In the genomic region with DNA sequence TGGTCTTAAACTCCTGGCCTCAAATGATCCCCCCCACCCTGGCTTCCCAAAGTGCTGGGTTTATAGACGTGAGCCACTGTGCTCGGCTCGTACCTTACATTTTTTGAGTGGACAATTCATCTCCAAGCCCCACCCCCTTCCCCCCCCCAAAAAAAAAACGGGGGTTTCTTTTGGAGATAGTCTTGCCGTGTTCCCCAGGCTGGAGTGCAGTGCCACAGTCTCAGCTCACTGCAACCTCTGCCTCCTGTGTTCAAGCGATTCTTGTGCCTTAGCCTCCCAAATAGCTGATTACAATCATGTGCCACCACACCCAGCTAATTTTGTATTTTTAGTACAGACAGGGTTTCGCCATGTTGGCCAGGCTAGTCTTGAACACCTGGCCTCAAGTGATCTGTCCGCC, we compare ENCODE assay signal across 1 cellular context.
TF ChIP-seq lines count a peak whose summit lies in the region.

No MANE protein-coding gene starts in this region.

TF ChIP-seq in K562, 482 proteins besides CTCF, POLR2A, EP300 and RAD21:
- no peak for TF ChIP-seq NCOA2 (IDR thresholded peaks at IDR 0.05; ENCODE audit: partially characterized antibody in 2 of 2)
- TF ChIP-seq, protein P1, sequence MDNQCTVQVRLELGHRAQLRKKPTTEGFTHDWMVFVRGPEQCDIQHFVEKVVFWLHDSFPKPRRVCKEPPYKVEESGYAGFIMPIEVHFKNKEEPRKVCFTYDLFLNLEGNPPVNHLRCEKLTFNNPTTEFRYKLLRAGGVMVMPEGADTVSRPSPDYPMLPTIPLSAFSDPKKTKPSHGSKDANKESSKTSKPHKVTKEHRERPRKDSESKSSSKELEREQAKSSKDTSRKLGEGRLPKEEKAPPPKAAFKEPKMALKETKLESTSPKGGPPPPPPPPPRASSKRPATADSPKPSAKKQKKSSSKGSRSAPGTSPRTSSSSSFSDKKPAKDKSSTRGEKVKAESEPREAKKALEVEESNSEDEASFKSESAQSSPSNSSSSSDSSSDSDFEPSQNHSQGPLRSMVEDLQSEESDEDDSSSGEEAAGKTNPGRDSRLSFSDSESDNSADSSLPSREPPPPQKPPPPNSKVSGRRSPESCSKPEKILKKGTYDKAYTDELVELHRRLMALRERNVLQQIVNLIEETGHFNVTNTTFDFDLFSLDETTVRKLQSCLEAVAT (IDR thresholded peaks at IDR 0.05): no peak
- no peak for TF ChIP-seq MCM7 (IDR thresholded peaks at IDR 0.05)
- TF ChIP-seq, protein P2, sequence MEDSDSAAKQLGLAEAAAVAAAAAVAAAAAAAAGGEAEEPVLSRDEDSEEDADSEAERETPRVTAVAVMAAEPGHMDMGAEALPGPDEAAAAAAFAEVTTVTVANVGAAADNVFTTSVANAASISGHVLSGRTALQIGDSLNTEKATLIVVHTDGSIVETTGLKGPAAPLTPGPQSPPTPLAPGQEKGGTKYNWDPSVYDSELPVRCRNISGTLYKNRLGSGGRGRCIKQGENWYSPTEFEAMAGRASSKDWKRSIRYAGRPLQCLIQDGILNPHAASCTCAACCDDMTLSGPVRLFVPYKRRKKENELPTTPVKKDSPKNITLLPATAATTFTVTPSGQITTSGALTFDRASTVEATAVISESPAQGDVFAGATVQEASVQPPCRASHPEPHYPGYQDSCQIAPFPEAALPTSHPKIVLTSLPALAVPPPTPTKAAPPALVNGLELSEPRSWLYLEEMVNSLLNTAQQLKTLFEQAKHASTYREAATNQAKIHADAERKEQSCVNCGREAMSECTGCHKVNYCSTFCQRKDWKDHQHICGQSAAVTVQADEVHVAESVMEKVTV (CRISPR knock-in tag; IDR thresholded peaks at IDR 0.05): no peak
- no peak for TF ChIP-seq ZKSCAN3 (CRISPR knock-in tag; IDR thresholded peaks at IDR 0.05)
- TF ChIP-seq, protein P3, sequence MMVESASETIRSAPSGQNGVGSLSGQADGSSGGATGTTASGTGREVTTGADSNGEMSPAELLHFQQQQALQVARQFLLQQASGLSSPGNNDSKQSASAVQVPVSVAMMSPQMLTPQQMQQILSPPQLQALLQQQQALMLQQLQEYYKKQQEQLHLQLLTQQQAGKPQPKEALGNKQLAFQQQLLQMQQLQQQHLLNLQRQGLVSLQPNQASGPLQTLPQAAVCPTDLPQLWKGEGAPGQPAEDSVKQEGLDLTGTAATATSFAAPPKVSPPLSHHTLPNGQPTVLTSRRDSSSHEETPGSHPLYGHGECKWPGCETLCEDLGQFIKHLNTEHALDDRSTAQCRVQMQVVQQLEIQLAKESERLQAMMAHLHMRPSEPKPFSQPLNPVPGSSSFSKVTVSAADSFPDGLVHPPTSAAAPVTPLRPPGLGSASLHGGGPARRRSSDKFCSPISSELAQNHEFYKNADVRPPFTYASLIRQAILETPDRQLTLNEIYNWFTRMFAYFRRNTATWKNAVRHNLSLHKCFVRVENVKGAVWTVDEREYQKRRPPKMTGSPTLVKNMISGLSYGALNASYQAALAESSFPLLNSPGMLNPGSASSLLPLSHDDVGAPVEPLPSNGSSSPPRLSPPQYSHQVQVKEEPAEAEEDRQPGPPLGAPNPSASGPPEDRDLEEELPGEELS (CRISPR knock-in tag; IDR thresholded peaks at IDR 0.05; ENCODE audit: borderline replicate concordance): no peak
- TF ChIP-seq LCOR (CRISPR knock-in tag; IDR thresholded peaks at IDR 0.05): no peak
- TF ChIP-seq PCBP1 (IDR thresholded peaks at IDR 0.05; ENCODE audit: low read depth, low read length, poor library complexity, severe bottlenecking): no peak
- TF ChIP-seq, protein P4, sequence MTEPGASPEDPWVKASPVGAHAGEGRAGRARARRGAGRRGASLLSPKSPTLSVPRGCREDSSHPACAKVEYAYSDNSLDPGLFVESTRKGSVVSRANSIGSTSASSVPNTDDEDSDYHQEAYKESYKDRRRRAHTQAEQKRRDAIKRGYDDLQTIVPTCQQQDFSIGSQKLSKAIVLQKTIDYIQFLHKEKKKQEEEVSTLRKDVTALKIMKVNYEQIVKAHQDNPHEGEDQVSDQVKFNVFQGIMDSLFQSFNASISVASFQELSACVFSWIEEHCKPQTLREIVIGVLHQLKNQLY (CRISPR knock-in tag; conservative IDR thresholded peaks at IDR 0.05): no peak
- no peak for TF ChIP-seq JUN (IDR thresholded peaks at IDR 0.05; ENCODE audit: borderline replicate concordance, low read depth, low read length)
- TF ChIP-seq JUN (CRISPR knock-in tag; IDR thresholded peaks at IDR 0.05; ENCODE audit: borderline replicate concordance): no peak
- 0 out of 2 replicates have a peak, but pooled peaks have one; percentile 15 for TF ChIP-seq SMARCA4 (IDR thresholded peaks at IDR 0.05)
- TF ChIP-seq SNRNP70 (optimal IDR thresholded peaks at IDR 0.05; ENCODE audit: low read depth, low read length): no peak
- TF ChIP-seq, protein P5, sequence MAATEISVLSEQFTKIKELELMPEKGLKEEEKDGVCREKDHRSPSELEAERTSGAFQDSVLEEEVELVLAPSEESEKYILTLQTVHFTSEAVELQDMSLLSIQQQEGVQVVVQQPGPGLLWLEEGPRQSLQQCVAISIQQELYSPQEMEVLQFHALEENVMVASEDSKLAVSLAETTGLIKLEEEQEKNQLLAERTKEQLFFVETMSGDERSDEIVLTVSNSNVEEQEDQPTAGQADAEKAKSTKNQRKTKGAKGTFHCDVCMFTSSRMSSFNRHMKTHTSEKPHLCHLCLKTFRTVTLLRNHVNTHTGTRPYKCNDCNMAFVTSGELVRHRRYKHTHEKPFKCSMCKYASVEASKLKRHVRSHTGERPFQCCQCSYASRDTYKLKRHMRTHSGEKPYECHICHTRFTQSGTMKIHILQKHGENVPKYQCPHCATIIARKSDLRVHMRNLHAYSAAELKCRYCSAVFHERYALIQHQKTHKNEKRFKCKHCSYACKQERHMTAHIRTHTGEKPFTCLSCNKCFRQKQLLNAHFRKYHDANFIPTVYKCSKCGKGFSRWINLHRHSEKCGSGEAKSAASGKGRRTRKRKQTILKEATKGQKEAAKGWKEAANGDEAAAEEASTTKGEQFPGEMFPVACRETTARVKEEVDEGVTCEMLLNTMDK (IDR thresholded peaks at IDR 0.05; ENCODE audit: borderline replicate concordance, insufficient read depth, low read depth, low read length, poor library complexity, severe bottlenecking): no peak
- TF ChIP-seq POLR2B (IDR thresholded peaks at IDR 0.05; ENCODE audit: low read depth, partially characterized antibody): no peak
- TF ChIP-seq, protein P6, sequence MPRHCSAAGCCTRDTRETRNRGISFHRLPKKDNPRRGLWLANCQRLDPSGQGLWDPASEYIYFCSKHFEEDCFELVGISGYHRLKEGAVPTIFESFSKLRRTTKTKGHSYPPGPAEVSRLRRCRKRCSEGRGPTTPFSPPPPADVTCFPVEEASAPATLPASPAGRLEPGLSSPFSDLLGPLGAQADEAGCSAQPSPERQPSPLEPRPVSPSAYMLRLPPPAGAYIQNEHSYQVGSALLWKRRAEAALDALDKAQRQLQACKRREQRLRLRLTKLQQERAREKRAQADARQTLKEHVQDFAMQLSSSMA (CRISPR knock-in tag; IDR thresholded peaks at IDR 0.05): no peak
- TF ChIP-seq, protein P7, sequence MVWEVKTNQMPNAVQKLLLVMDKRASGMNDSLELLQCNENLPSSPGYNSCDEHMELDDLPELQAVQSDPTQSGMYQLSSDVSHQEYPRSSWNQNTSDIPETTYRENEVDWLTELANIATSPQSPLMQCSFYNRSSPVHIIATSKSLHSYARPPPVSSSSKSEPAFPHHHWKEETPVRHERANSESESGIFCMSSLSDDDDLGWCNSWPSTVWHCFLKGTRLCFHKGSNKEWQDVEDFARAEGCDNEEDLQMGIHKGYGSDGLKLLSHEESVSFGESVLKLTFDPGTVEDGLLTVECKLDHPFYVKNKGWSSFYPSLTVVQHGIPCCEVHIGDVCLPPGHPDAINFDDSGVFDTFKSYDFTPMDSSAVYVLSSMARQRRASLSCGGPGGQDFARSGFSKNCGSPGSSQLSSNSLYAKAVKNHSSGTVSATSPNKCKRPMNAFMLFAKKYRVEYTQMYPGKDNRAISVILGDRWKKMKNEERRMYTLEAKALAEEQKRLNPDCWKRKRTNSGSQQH (CRISPR knock-in tag; IDR thresholded peaks at IDR 0.05): no peak
- no peak for TF ChIP-seq NBN (IDR thresholded peaks at IDR 0.05; ENCODE audit: low read depth)
- TF ChIP-seq ARID1B (IDR thresholded peaks at IDR 0.05): peak; percentile 23; the same call in 1 of the 2 replicates
- TF ChIP-seq, protein P8, sequence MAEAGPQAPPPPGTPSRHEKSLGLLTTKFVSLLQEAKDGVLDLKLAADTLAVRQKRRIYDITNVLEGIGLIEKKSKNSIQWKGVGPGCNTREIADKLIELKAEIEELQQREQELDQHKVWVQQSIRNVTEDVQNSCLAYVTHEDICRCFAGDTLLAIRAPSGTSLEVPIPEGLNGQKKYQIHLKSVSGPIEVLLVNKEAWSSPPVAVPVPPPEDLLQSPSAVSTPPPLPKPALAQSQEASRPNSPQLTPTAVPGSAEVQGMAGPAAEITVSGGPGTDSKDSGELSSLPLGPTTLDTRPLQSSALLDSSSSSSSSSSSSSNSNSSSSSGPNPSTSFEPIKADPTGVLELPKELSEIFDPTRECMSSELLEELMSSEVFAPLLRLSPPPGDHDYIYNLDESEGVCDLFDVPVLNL (CRISPR knock-in tag; IDR thresholded peaks at IDR 0.05; ENCODE audit: low read depth): no peak
- TF ChIP-seq U2AF1 (optimal IDR thresholded peaks at IDR 0.05; ENCODE audit: low read depth, low read length): no peak
- peak; percentile 21; the same call in 1 of the 2 replicates for TF ChIP-seq DPF2 (IDR thresholded peaks at IDR 0.05)
- TF ChIP-seq TAF9B (IDR thresholded peaks at IDR 0.05; ENCODE audit: partially characterized antibody): no peak
- no peak for TF ChIP-seq ESRRB (CRISPR knock-in tag; IDR thresholded peaks at IDR 0.05; ENCODE audit: borderline replicate concordance)
- TF ChIP-seq MECOM (CRISPR knock-in tag; IDR thresholded peaks at IDR 0.05): no peak
- TF ChIP-seq HIVEP1 (CRISPR knock-in tag; IDR thresholded peaks at IDR 0.05): no peak
- TF ChIP-seq, protein P9, sequence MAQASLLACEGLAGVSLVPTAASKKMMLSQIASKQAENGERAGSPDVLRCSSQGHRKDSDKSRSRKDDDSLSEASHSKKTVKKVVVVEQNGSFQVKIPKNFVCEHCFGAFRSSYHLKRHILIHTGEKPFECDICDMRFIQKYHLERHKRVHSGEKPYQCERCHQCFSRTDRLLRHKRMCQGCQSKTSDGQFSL (CRISPR knock-in tag; IDR thresholded peaks at IDR 0.05): peak; percentile 82; the same call in 1 of the 2 replicates
- TF ChIP-seq, protein P9 (tag; IDR thresholded peaks at IDR 0.05): peak in 1 of 2 experiments; percentile 78; a peak in 2 of 4 replicates
- no peak for TF ChIP-seq NR3C1 (CRISPR knock-in tag; IDR thresholded peaks at IDR 0.05)
- no peak for TF ChIP-seq MAFG (tag; conservative IDR thresholded peaks at IDR 0.05)
- no peak for TF ChIP-seq SRSF3 (IDR thresholded peaks at IDR 0.05; ENCODE audit: insufficient read depth, low read length)
- TF ChIP-seq, protein P10, sequence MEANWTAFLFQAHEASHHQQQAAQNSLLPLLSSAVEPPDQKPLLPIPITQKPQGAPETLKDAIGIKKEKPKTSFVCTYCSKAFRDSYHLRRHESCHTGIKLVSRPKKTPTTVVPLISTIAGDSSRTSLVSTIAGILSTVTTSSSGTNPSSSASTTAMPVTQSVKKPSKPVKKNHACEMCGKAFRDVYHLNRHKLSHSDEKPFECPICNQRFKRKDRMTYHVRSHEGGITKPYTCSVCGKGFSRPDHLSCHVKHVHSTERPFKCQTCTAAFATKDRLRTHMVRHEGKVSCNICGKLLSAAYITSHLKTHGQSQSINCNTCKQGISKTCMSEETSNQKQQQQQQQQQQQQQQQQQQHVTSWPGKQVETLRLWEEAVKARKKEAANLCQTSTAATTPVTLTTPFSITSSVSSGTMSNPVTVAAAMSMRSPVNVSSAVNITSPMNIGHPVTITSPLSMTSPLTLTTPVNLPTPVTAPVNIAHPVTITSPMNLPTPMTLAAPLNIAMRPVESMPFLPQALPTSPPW (CRISPR knock-in tag; IDR thresholded peaks at IDR 0.05): peak; percentile 75
- TF ChIP-seq KDM4B (IDR thresholded peaks at IDR 0.05; ENCODE audit: borderline replicate concordance in 2 of 2, low read depth in 1 of 2): no peak
- TF ChIP-seq, protein P11, sequence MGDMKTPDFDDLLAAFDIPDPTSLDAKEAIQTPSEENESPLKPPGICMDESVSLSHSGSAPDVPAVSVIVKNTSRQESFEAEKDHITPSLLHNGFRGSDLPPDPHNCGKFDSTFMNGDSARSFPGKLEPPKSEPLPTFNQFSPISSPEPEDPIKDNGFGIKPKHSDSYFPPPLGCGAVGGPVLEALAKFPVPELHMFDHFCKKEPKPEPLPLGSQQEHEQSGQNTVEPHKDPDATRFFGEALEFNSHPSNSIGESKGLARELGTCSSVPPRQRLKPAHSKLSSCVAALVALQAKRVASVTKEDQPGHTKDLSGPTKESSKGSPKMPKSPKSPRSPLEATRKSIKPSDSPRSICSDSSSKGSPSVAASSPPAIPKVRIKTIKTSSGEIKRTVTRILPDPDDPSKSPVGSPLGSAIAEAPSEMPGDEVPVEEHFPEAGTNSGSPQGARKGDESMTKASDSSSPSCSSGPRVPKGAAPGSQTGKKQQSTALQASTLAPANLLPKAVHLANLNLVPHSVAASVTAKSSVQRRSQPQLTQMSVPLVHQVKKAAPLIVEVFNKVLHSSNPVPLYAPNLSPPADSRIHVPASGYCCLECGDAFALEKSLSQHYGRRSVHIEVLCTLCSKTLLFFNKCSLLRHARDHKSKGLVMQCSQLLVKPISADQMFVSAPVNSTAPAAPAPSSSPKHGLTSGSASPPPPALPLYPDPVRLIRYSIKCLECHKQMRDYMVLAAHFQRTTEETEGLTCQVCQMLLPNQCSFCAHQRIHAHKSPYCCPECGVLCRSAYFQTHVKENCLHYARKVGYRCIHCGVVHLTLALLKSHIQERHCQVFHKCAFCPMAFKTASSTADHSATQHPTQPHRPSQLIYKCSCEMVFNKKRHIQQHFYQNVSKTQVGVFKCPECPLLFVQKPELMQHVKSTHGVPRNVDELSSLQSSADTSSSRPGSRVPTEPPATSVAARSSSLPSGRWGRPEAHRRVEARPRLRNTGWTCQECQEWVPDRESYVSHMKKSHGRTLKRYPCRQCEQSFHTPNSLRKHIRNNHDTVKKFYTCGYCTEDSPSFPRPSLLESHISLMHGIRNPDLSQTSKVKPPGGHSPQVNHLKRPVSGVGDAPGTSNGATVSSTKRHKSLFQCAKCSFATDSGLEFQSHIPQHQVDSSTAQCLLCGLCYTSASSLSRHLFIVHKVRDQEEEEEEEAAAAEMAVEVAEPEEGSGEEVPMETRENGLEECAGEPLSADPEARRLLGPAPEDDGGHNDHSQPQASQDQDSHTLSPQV (IDR thresholded peaks at IDR 0.05): no peak
